In the genomic region with DNA sequence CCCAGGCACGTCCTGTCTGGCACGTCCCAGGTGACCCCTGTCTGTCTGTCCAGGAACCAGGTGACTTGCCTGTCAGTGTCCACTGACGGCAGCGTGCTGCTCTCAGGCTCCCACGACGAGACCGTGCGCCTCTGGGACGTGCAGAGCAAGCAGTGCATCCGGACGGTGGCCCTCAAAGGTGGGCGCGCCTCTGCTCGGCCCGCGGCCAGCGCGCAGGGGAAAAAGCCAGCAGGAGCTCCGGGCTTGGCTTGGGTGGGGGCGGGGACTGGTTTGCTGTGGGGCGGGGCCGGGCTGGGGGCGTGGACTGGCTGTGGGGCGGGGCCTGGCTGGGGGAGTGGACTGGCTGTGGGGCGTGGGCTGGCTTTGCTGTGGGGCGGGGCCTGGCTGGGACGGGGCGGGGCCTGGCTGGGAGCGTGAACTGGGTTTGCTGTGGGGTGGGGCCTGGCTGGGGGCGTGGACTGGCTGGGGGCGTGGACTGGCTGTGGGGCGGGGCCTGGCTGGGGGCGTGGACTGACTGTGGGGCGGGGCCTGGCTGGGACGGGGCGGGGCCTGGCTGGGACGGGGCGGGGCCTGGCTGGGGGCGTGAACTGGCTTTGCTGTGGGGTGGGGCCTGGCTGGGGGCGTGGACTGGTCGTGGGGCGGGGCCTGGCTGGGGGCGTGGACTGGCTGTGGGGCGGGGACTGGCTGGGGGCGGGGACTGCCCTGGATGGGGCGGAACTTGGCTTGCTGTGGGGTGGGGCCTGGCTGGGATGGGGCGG, we compare ENCODE assay signal across 10 cellular contexts. TPM values are rescaled to one million over a fixed set of nuclear protein-coding genes. Genes with fewer than 3 reads are reported as not detected.
DNase-seq lines count a peak whose midpoint lies in the region; ATAC-seq and TF ChIP-seq lines count a peak whose summit lies in the region.
"Had no signal": no experiment of that assay in that cellular context is flagged by ENCODE, and none has a peak within 500 bp of the region (broad histone marks: within the 10 kb centered on the region; RNA-seq: fewer than 3 reads in every experiment).

No MANE protein-coding gene starts in this region.

- no peak for TF ChIP-seq CTCF in CD4-positive, alpha-beta T cell (IDR thresholded peaks at IDR 0.05)
- TF ChIP-seq CTCF in RWPE1 (conservative IDR thresholded peaks at IDR 0.05; ENCODE audit: low read depth), result no peak

- CTCF ChIA-PET in CD4-positive, alpha-beta T cell (lab: Charles Lee), result no interaction called here
- CTCF ChIA-PET in RWPE1 (lab: Yijun Ruan, JAX), result no interaction called here

- peak; percentile 72 for ATAC-seq in CD4-positive, alpha-beta T cell (ENCODE audit: poor library complexity)
- ATAC-seq in naive B cell (ENCODE audit: low read depth in 2 of 2), result peak; percentile 50 to 59
- ATAC-seq in GM18861 (IDR thresholded peaks at IDR 0.05; ENCODE audit: unreplicated experiment), result no peak

- POLR2A ChIA-PET in CD4-positive, alpha-beta T cell (lab: Charles Lee), result no interaction called here
- POLR2A ChIA-PET in RWPE1 (lab: Yijun Ruan, JAX; ENCODE audit: low non-redundant PET), result no interaction called here

- peaks cover 3% of the 10 kb centered on the region for H3K4me1 Mint-ChIP-seq in CD4-positive, alpha-beta T cell (ENCODE audit: low read depth)
- peaks cover 3 to 7% (median 5%) of the 10 kb centered on the region in 3 donors for H3K4me1 Mint-ChIP-seq in naive B cell
- H3K4me1 Mint-ChIP-seq: nephron had no signal

- H3K36me3 Mint-ChIP-seq in CD4-positive, alpha-beta T cell (ENCODE audit: low read depth), result peaks cover 27% of the 10 kb centered on the region
- H3K36me3 Mint-ChIP-seq in naive B cell, result no peaks in the 10 kb centered on the region

- H3K27ac Mint-ChIP-seq in CD4-positive, alpha-beta T cell, result no peak overlapping the region
- H3K27ac Mint-ChIP-seq in naive B cell, result no peak overlapping the region
- H3K27ac Mint-ChIP-seq: nephron had no signal

- H3K9me3 Mint-ChIP-seq in CD4-positive, alpha-beta T cell, result no peaks in the 10 kb centered on the region
- no peaks in the 10 kb centered on the region for H3K9me3 Mint-ChIP-seq in naive B cell
- H3K9me3 Mint-ChIP-seq: nephron had no signal

- peak; percentile 19 to 78 (median 46) for DNase-seq in CD4-positive, alpha-beta T cell
- DNase-seq in RWPE1 (ENCODE audit: low spot score) (peak; percentile 45), activated gamma-delta T cell (lab: John Stamatoyannopoulos, UW) (peak; percentile 67), naive B cell (no peak), NCI-H187 (lab: John Stamatoyannopoulos, UW) (no peak), SIG-M5 (lab: John Stamatoyannopoulos, UW) (no peak), NCI-H1048 (lab: John Stamatoyannopoulos, UW) (no peak)

- H3K27me3 Mint-ChIP-seq in CD4-positive, alpha-beta T cell, result peaks cover 2% of the 10 kb centered on the region
- peaks cover 0 to 5% (median 4%) of the 10 kb centered on the region in 3 donors for H3K27me3 Mint-ChIP-seq in naive B cell

- no peak overlapping the region for H3K27ac ChIP-seq in CD4-positive, alpha-beta T cell (ENCODE audit: low read depth, low read length)
- peak overlapping the region; percentile 51 for H3K27ac ChIP-seq in RWPE1

- no peak overlapping the region for H3K4me3 Mint-ChIP-seq in CD4-positive, alpha-beta T cell
- no peak overlapping the region for H3K4me3 Mint-ChIP-seq in naive B cell
- H3K4me3 Mint-ChIP-seq: nephron had no signal

- intact Hi-C loops in CD4-positive, alpha-beta T cell (cut with DNase I, micrococcal nuclease), result no loop called here

- H3K9me3 ChIP-seq in CD4-positive, alpha-beta T cell (ENCODE audit: control insufficient read depth, low read length), result no peaks in the 10 kb centered on the region

- no peaks in the 10 kb centered on the region for H3K27me3 ChIP-seq in CD4-positive, alpha-beta T cell (ENCODE audit: control insufficient read depth, insufficient read depth, low read length)

RNA-seq across cellular contexts. Expression of a gene that starts 7.2 kb away (rescaled TPM):
- 10 to 100 TPM; 16.8 to 17.1 TPM for total RNA-seq in CD4-positive, alpha-beta T cell
- polyA plus RNA-seq in naive B cell (ENCODE audit: low read depth in 6 of 6), result 10 to 100 TPM; 39.9 to 64.1 (median 52.5) TPM

RNA-seq across cellular contexts. Expression of a gene that starts 8.9 kb away (rescaled TPM):
- under 1 TPM; 0.17 to 0.22 TPM for total RNA-seq in CD4-positive, alpha-beta T cell
- polyA plus RNA-seq in naive B cell (ENCODE audit: low read depth in 6 of 6), result not detected
- total RNA-seq: activated CD8-positive, alpha-beta memory T cell treated with anti-CD3 and anti-CD28 coated beads for 36 hours had no signal

RNA-seq across cellular contexts. Expression of a gene that starts 29.6 kb away (rescaled TPM):
- 100 to 1,000 TPM; 388 to 390 TPM for total RNA-seq in CD4-positive, alpha-beta T cell
- 10 to 100 TPM; 37.2 to 75.5 (median 49.5) TPM for polyA plus RNA-seq in naive B cell (ENCODE audit: low read depth in 6 of 6)

RNA-seq across cellular contexts. Expression of a gene that starts 30.0 kb away (rescaled TPM):
- not detected for total RNA-seq in CD4-positive, alpha-beta T cell
- polyA plus RNA-seq in naive B cell (ENCODE audit: low read depth in 6 of 6), result not detected
- total RNA-seq: activated CD8-positive, alpha-beta memory T cell treated with anti-CD3 and anti-CD28 coated beads for 36 hours had no signal

RNA-seq across cellular contexts. Expression of a gene that starts 35.1 kb away (rescaled TPM):
- 100 to 1,000 TPM; 307 to 318 TPM for total RNA-seq in CD4-positive, alpha-beta T cell
- 100 to 1,000 TPM; 408 to 648 (median 492) TPM for polyA plus RNA-seq in naive B cell (ENCODE audit: low read depth in 6 of 6)

Comparison
In these comparisons a context has a peak if more than half of its experiments do, and no peak if none do; other contexts are left out.
1. DNase-seq: peak in CD4-positive, alpha-beta T cell (10 of 10), RWPE1 (single experiment) and activated gamma-delta T cell (single experiment); none in naive B cell (single experiment), NCI-H187 (0 of 2), SIG-M5 (single experiment) and NCI-H1048 (single experiment).